Comparison of ENCODE assay signal across 1 cellular context in the genomic region with DNA sequence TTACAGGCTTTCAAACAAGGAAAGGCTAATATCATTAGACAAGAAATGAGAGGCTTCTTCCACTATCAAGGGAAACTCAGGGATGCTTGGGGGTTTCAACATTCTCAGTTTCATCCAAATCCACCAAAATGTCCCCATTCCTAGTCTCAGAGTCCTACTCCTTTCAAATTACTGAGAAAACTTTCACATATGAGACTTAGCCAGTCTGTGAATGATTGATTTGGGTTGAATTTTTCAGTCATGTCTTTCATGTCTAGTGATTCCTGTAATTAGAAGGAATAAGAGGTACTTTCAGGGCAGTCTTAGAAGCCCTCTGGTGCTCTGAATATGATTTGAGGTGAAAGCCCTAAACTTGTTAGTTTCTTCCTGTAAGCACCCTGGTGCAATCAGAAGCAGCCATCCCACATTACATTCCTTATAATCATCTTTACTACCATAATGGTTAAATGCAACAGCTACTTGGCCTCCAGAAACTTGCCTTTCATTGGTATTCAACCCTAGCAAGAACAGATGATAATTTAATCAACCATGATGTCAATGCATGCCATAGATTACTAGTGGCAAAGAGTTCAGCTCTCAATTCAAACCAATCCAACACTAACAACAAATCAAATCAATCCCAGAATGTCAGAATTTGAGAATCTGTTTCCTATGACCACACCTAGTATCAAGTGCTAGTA.
TF ChIP-seq lines count a peak whose summit lies in the region.

No MANE protein-coding gene starts in this region.

TF ChIP-seq in SK-N-SH, 30 proteins besides CTCF, POLR2A, EP300 and RAD21 (continued from another document):
- TF ChIP-seq MEF2A (IDR thresholded peaks at IDR 0.05; ENCODE audit: borderline replicate concordance, low read depth) = no peak
- TF ChIP-seq JUND (IDR thresholded peaks at IDR 0.05) = no peak
- no peak for TF ChIP-seq FOXM1 (IDR thresholded peaks at IDR 0.05; ENCODE audit: low read depth)
- TF ChIP-seq FOSL2 (IDR thresholded peaks at IDR 0.05; ENCODE audit: borderline replicate concordance, low read depth) = no peak
- no peak for TF ChIP-seq NFIC (IDR thresholded peaks at IDR 0.05; ENCODE audit: borderline replicate concordance)
